1 cellular context compared by ENCODE assay signal in the genomic region with DNA sequence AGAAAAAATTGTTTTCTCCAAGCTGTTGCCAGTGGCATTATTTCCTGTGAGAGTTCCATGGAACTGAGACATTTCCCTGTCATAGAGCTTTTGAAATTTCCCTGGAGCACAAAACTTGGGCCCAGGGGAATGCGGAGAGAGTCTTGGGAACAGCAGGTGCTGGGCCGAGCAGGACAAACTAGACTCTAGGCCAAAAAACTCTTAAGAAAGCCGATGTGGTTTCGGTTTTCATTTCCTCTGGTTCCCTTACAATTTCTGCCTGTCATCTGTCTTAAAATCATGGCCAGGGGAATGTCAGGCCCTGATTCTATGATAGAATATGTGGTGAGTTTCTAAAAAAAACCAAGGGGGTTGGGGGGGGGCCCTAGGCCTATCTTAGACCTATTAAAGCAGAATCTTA.
TF ChIP-seq lines count a peak whose summit lies in the region.

No MANE protein-coding gene starts in this region.

TF ChIP-seq in GM12878, 131 proteins besides CTCF, POLR2A, EP300 and RAD21 (continued from another document):
- TF ChIP-seq, protein P1, sequence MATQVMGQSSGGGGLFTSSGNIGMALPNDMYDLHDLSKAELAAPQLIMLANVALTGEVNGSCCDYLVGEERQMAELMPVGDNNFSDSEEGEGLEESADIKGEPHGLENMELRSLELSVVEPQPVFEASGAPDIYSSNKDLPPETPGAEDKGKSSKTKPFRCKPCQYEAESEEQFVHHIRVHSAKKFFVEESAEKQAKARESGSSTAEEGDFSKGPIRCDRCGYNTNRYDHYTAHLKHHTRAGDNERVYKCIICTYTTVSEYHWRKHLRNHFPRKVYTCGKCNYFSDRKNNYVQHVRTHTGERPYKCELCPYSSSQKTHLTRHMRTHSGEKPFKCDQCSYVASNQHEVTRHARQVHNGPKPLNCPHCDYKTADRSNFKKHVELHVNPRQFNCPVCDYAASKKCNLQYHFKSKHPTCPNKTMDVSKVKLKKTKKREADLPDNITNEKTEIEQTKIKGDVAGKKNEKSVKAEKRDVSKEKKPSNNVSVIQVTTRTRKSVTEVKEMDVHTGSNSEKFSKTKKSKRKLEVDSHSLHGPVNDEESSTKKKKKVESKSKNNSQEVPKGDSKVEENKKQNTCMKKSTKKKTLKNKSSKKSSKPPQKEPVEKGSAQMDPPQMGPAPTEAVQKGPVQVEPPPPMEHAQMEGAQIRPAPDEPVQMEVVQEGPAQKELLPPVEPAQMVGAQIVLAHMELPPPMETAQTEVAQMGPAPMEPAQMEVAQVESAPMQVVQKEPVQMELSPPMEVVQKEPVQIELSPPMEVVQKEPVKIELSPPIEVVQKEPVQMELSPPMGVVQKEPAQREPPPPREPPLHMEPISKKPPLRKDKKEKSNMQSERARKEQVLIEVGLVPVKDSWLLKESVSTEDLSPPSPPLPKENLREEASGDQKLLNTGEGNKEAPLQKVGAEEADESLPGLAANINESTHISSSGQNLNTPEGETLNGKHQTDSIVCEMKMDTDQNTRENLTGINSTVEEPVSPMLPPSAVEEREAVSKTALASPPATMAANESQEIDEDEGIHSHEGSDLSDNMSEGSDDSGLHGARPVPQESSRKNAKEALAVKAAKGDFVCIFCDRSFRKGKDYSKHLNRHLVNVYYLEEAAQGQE (IDR thresholded peaks at IDR 0.05; ENCODE audit: low read depth, low read length) = no peak
- TF ChIP-seq, protein P2, sequence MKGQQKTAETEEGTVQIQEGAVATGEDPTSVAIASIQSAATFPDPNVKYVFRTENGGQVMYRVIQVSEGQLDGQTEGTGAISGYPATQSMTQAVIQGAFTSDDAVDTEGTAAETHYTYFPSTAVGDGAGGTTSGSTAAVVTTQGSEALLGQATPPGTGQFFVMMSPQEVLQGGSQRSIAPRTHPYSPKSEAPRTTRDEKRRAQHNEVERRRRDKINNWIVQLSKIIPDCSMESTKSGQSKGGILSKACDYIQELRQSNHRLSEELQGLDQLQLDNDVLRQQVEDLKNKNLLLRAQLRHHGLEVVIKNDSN (IDR thresholded peaks at IDR 0.05; ENCODE audit: borderline replicate concordance, extremely low read length, insufficient read depth, low read depth, low read length) = no peak
- no peak for TF ChIP-seq MYC (IDR thresholded peaks at IDR 0.05; ENCODE audit: insufficient read depth, insufficient read length, insufficient replicate concordance, low read length, severe bottlenecking)
- peak; percentile 72 for TF ChIP-seq RUNX3 (IDR thresholded peaks at IDR 0.05; ENCODE audit: low read length)
- TF ChIP-seq ASH2L (IDR thresholded peaks at IDR 0.05; ENCODE audit: borderline replicate concordance, low read depth) = 0 out of 2 replicates have a peak, but pooled peaks have one; percentile 24
- TF ChIP-seq POU2F2 (IDR thresholded peaks at IDR 0.05; ENCODE audit: borderline replicate concordance, low read depth, low read length) = no peak
- TF ChIP-seq, protein P3, sequence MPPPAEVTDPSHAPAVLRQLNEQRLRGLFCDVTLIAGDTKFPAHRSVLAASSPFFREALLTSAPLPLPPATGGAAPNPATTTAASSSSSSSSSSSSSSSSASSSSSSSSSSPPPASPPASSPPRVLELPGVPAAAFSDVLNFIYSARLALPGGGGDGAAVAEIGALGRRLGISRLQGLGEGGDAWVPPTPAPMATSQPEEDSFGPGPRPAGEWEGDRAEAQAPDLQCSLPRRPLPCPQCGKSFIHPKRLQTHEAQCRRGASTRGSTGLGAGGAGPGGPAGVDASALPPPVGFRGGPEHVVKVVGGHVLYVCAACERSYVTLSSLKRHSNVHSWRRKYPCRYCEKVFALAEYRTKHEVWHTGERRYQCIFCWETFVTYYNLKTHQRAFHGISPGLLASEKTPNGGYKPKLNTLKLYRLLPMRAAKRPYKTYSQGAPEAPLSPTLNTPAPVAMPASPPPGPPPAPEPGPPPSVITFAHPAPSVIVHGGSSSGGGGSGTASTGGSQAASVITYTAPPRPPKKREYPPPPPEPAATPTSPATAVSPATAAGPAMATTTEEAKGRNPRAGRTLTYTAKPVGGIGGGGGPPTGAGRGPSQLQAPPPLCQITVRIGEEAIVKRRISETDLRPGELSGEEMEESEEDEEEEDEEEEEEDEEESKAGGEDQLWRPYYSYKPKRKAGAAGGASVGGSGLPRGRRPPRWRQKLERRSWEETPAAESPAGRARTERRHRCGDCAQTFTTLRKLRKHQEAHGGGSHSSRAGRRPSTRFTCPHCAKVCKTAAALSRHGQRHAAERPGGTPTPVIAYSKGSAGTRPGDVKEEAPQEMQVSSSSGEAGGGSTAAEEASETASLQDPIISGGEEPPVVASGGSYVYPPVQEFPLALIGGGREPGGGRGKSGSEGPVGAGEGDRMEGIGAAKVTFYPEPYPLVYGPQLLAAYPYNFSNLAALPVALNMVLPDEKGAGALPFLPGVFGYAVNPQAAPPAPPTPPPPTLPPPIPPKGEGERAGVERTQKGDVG (CRISPR knock-in tag; IDR thresholded peaks at IDR 0.05) = no peak
- no peak for TF ChIP-seq ZBED1 (IDR thresholded peaks at IDR 0.05; ENCODE audit: borderline replicate concordance)
- TF ChIP-seq TARDBP (IDR thresholded peaks at IDR 0.05; ENCODE audit: borderline replicate concordance) = no peak
- TF ChIP-seq, protein P4, sequence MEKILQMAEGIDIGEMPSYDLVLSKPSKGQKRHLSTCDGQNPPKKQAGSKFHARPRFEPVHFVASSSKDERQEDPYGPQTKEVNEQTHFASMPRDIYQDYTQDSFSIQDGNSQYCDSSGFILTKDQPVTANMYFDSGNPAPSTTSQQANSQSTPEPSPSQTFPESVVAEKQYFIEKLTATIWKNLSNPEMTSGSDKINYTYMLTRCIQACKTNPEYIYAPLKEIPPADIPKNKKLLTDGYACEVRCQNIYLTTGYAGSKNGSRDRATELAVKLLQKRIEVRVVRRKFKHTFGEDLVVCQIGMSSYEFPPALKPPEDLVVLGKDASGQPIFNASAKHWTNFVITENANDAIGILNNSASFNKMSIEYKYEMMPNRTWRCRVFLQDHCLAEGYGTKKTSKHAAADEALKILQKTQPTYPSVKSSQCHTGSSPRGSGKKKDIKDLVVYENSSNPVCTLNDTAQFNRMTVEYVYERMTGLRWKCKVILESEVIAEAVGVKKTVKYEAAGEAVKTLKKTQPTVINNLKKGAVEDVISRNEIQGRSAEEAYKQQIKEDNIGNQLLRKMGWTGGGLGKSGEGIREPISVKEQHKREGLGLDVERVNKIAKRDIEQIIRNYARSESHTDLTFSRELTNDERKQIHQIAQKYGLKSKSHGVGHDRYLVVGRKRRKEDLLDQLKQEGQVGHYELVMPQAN (conservative IDR thresholded peaks at IDR 0.05) = 0 out of 2 replicates have a peak, but pooled peaks have one; percentile 25
- TF ChIP-seq NFYA (IDR thresholded peaks at IDR 0.05; ENCODE audit: borderline replicate concordance, low read depth, low read length) = no peak
- TF ChIP-seq, protein P5, sequence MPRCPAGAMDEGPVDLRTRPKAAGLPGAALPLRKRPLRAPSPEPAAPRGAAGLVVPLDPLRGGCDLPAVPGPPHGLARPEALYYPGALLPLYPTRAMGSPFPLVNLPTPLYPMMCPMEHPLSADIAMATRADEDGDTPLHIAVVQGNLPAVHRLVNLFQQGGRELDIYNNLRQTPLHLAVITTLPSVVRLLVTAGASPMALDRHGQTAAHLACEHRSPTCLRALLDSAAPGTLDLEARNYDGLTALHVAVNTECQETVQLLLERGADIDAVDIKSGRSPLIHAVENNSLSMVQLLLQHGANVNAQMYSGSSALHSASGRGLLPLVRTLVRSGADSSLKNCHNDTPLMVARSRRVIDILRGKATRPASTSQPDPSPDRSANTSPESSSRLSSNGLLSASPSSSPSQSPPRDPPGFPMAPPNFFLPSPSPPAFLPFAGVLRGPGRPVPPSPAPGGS (IDR thresholded peaks at IDR 0.05; ENCODE audit: borderline replicate concordance, insufficient read depth, low read depth, low read length, poor library complexity, severe bottlenecking) = no peak
- no peak for TF ChIP-seq CBX3 (IDR thresholded peaks at IDR 0.05; ENCODE audit: borderline replicate concordance, low read depth)
- TF ChIP-seq JUNB (IDR thresholded peaks at IDR 0.05) = no peak
- no peak for TF ChIP-seq FOXK2 (IDR thresholded peaks at IDR 0.05)
- TF ChIP-seq NFIC (IDR thresholded peaks at IDR 0.05; ENCODE audit: low read depth, low read length) = 0 out of 2 replicates have a peak, but pooled peaks have one; percentile 43
- TF ChIP-seq STAT1 (conservative IDR thresholded peaks at IDR 0.05) = no peak
- no peak for TF ChIP-seq KLF5 (IDR thresholded peaks at IDR 0.05; ENCODE audit: partially characterized antibody)
- no peak for TF ChIP-seq BCL11A (IDR thresholded peaks at IDR 0.05; ENCODE audit: low read depth, low read length)
- no peak for TF ChIP-seq ZNF274 (IDR thresholded peaks at IDR 0.05; ENCODE audit: insufficient read depth, insufficient read length)
- no peak for TF ChIP-seq SIX5 (IDR thresholded peaks at IDR 0.05; ENCODE audit: low read depth, low read length, severe bottlenecking)
- TF ChIP-seq SPI1 (IDR thresholded peaks at IDR 0.05; ENCODE audit: borderline replicate concordance, insufficient read depth, low read depth, low read length) = no peak
- no peak for TF ChIP-seq RELA (IDR thresholded peaks at IDR 0.05; ENCODE audit: borderline replicate concordance, partially characterized antibody)
- TF ChIP-seq, protein P6, sequence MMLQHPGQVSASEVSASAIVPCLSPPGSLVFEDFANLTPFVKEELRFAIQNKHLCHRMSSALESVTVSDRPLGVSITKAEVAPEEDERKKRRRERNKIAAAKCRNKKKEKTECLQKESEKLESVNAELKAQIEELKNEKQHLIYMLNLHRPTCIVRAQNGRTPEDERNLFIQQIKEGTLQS (IDR thresholded peaks at IDR 0.05; ENCODE audit: borderline replicate concordance, extremely low read depth, low read depth, low read length) = no peak
- peak; percentile 40 for TF ChIP-seq MEF2B (IDR thresholded peaks at IDR 0.05; ENCODE audit: partially characterized antibody, poor library complexity, severe bottlenecking)
- TF ChIP-seq, protein P7, sequence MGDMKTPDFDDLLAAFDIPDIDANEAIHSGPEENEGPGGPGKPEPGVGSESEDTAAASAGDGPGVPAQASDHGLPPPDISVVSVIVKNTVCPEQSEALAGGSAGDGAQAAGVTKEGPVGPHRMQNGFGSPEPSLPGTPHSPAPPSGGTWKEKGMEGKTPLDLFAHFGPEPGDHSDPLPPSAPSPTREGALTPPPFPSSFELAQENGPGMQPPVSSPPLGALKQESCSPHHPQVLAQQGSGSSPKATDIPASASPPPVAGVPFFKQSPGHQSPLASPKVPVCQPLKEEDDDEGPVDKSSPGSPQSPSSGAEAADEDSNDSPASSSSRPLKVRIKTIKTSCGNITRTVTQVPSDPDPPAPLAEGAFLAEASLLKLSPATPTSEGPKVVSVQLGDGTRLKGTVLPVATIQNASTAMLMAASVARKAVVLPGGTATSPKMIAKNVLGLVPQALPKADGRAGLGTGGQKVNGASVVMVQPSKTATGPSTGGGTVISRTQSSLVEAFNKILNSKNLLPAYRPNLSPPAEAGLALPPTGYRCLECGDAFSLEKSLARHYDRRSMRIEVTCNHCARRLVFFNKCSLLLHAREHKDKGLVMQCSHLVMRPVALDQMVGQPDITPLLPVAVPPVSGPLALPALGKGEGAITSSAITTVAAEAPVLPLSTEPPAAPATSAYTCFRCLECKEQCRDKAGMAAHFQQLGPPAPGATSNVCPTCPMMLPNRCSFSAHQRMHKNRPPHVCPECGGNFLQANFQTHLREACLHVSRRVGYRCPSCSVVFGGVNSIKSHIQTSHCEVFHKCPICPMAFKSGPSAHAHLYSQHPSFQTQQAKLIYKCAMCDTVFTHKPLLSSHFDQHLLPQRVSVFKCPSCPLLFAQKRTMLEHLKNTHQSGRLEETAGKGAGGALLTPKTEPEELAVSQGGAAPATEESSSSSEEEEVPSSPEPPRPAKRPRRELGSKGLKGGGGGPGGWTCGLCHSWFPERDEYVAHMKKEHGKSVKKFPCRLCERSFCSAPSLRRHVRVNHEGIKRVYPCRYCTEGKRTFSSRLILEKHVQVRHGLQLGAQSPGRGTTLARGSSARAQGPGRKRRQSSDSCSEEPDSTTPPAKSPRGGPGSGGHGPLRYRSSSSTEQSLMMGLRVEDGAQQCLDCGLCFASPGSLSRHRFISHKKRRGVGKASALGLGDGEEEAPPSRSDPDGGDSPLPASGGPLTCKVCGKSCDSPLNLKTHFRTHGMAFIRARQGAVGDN (IDR thresholded peaks at IDR 0.05) = 0 out of 2 replicates have a peak, but pooled peaks have one; percentile 30
- TF ChIP-seq POLR2AphosphoS2 (IDR thresholded peaks at IDR 0.05; ENCODE audit: low read depth, low read length) = no peak
- TF ChIP-seq HDGF (IDR thresholded peaks at IDR 0.05) = no peak
- no peak for TF ChIP-seq HDAC2 (IDR thresholded peaks at IDR 0.05)
- 0 out of 2 replicates have a peak, but pooled peaks have one; percentile 15 for TF ChIP-seq TCF12 (IDR thresholded peaks at IDR 0.05; ENCODE audit: low read depth, low read length)
- TF ChIP-seq, protein P8, sequence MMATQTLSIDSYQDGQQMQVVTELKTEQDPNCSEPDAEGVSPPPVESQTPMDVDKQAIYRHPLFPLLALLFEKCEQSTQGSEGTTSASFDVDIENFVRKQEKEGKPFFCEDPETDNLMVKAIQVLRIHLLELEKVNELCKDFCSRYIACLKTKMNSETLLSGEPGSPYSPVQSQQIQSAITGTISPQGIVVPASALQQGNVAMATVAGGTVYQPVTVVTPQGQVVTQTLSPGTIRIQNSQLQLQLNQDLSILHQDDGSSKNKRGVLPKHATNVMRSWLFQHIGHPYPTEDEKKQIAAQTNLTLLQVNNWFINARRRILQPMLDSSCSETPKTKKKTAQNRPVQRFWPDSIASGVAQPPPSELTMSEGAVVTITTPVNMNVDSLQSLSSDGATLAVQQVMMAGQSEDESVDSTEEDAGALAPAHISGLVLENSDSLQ (IDR thresholded peaks at IDR 0.05) = peak; percentile 64; the same call in 1 of the 2 replicates
